In genomic region chr9:130442746-130443455, GRCh38 we compare ENCODE assay signal across 1 cellular context.
TF ChIP-seq lines count a peak whose summit lies in the region.

No MANE protein-coding gene starts in this region.

TF ChIP-seq in H1, 55 proteins besides CTCF, POLR2A, EP300 and RAD21 (continued from another document):
- no peak for TF ChIP-seq POLR2AphosphoS5 (IDR thresholded peaks at IDR 0.05; ENCODE audit: low read depth, low read length)
- no peak for TF ChIP-seq CTBP2 (IDR thresholded peaks at IDR 0.05; ENCODE audit: borderline replicate concordance, insufficient read depth, insufficient read length, low read length)
